In the genomic region with DNA sequence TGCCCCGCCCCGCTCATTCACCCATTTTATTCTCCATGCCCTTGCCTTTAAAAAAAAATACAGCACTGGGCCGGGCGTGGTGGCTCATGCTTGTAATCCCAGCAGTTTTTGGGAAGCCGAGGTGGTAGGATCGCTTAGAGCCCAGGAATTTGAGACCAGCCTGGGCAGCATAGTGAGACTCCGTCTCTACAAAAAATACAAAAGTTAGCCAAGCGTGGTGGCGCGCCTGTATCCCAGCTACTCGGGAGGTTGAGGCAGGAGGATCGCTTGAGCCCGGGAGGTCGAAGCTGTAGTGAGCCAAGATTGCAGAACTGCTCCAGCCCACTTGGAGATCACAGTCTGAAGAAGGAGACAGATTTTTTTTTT, we compare ENCODE assay signal across 9 cellular contexts. TPM values are rescaled to one million over a fixed set of nuclear protein-coding genes. Genes with fewer than 3 reads are reported as not detected.
DNase-seq lines count a peak whose midpoint lies in the region; ATAC-seq and TF ChIP-seq lines count a peak whose summit lies in the region.
"Had no signal": no experiment of that assay in that cellular context is flagged by ENCODE, and none has a peak within 500 bp of the region (broad histone marks: within the 10 kb centered on the region; RNA-seq: fewer than 3 reads in every experiment).

No MANE protein-coding gene starts in this region.

- H3K9me3 ChIP-seq in CD4-positive, CD25-positive, alpha-beta regulatory T cell (ENCODE audit: control insufficient read depth in 2 of 2, low read length in 2 of 2), result peaks cover 0 to 2% of the 10 kb centered on the region in 2 experiments
- no peaks in the 10 kb centered on the region for H3K9me3 ChIP-seq in Peyer's patch
- H3K9me3 ChIP-seq in esophagus muscularis mucosa, result no peaks in the 10 kb centered on the region
- no peaks in the 10 kb centered on the region for H3K9me3 ChIP-seq in prostate gland
- H3K9me3 ChIP-seq: thyroid gland had no signal

- no peak overlapping the region for H3K27ac Mint-ChIP-seq in CD4-positive, CD25-positive, alpha-beta regulatory T cell

- peaks cover 8% of the 10 kb centered on the region for H3K4me1 ChIP-seq in CD4-positive, CD25-positive, alpha-beta regulatory T cell (ENCODE audit: control insufficient read depth, insufficient read depth, low read length, poor library complexity, severe bottlenecking)
- peaks cover 0 to 6% (median 0%) of the 10 kb centered on the region in 4 donors for H3K4me1 ChIP-seq in Peyer's patch
- H3K4me1 ChIP-seq in esophagus muscularis mucosa, result peaks cover 0 to 12% (median 5%) of the 10 kb centered on the region in 4 donors
- H3K4me1 ChIP-seq in prostate gland (replicated peaks), result no peaks in the 10 kb centered on the region

- TF ChIP-seq POLR2A in Peyer's patch (IDR thresholded peaks at IDR 0.05) (no peak), esophagus muscularis mucosa (IDR thresholded peaks at IDR 0.05; ENCODE audit: low read depth) (no peak), prostate gland (IDR thresholded peaks at IDR 0.05) (no peak)

- intact Hi-C loops in esophagus muscularis mucosa (cut with DNase I) (no loop called here), prostate gland (cut with DNase I) (loop anchor here (10.0 kb wide), 1 partner anchor 69 kb away; the partner anchor contains the start of gene DAAM2)

- peaks cover 0 to 5% (median 0%) of the 10 kb centered on the region in 7 donors for H3K9me3 Mint-ChIP-seq in CD4-positive, CD25-positive, alpha-beta regulatory T cell

- no peak overlapping the region for H3K4me3 ChIP-seq in CD4-positive, CD25-positive, alpha-beta regulatory T cell (ENCODE audit: low read depth, low read length)
- H3K4me3 ChIP-seq in Peyer's patch (peak overlapping the region in 3 of 4 donors; percentile 38 to 93 (median 73)), esophagus muscularis mucosa (peak overlapping the region; percentile 74 to 97 (median 85)), prostate gland (peak overlapping the region; percentile 51 to 70)

- no peaks in the 10 kb centered on the region for H3K36me3 ChIP-seq in CD4-positive, CD25-positive, alpha-beta regulatory T cell (ENCODE audit: control insufficient read depth, insufficient read depth, low read length)
- H3K36me3 ChIP-seq in Peyer's patch (no peaks in the 10 kb centered on the region), esophagus muscularis mucosa (no peaks in the 10 kb centered on the region), prostate gland (no peaks in the 10 kb centered on the region)
- H3K36me3 ChIP-seq: thyroid gland had no signal

- no peaks in the 10 kb centered on the region for H3K36me3 Mint-ChIP-seq in CD4-positive, CD25-positive, alpha-beta regulatory T cell

- peaks cover 0 to 6% (median 5%) of the 10 kb centered on the region in 4 donors for H3K4me1 Mint-ChIP-seq in CD4-positive, CD25-positive, alpha-beta regulatory T cell

- no peaks in the 10 kb centered on the region for H3K27me3 Mint-ChIP-seq in CD4-positive, CD25-positive, alpha-beta regulatory T cell

- TF ChIP-seq CTCF in Peyer's patch (IDR thresholded peaks at IDR 0.05) (no peak), esophagus muscularis mucosa (IDR thresholded peaks at IDR 0.05) (no peak), prostate gland (IDR thresholded peaks at IDR 0.05) (no peak)

- peak overlapping the region; percentile 24 to 96 (median 56) for H3K4me3 Mint-ChIP-seq in CD4-positive, CD25-positive, alpha-beta regulatory T cell

- no peak for DNase-seq in CD4-positive, CD25-positive, alpha-beta regulatory T cell
- DNase-seq in Peyer's patch (no peak), esophagus muscularis mucosa (ENCODE audit: extremely low spot score) (no peak), prostate gland (ENCODE audit: low spot score) (no peak), cerebellum (ENCODE audit: low spot score) (no peak)

- H3K27ac ChIP-seq in CD4-positive, CD25-positive, alpha-beta regulatory T cell (ENCODE audit: insufficient read depth, low read length, poor library complexity, severe bottlenecking), result no peak overlapping the region
- H3K27ac ChIP-seq in Peyer's patch (peak overlapping the region in 1 of 4 donors; percentile 34), esophagus muscularis mucosa (replicated peaks in 1 of 4) (peak overlapping the region; percentile 69 to 86 (median 80)), prostate gland (no peak overlapping the region)

- ATAC-seq in CD4-positive, CD25-positive, alpha-beta regulatory T cell (ENCODE audit: low read depth in 2 of 2), result no peak
- ATAC-seq in GM21723 (IDR thresholded peaks at IDR 0.05; ENCODE audit: unreplicated experiment) (no peak), HG03039 (IDR thresholded peaks at IDR 0.05; ENCODE audit: unreplicated experiment) (no peak), HG03432 (IDR thresholded peaks at IDR 0.05; ENCODE audit: unreplicated experiment) (no peak)

- TF ChIP-seq EP300 in esophagus muscularis mucosa (IDR thresholded peaks at IDR 0.05), result no peak

- peaks cover 4% of the 10 kb centered on the region for H3K27me3 ChIP-seq in CD4-positive, CD25-positive, alpha-beta regulatory T cell (ENCODE audit: control insufficient read depth, insufficient read depth, low read length)
- H3K27me3 ChIP-seq in Peyer's patch, result no peaks in the 10 kb centered on the region
- no peaks in the 10 kb centered on the region for H3K27me3 ChIP-seq in esophagus muscularis mucosa
- H3K27me3 ChIP-seq in prostate gland (replicated peaks; ENCODE audit: insufficient read depth), result no peaks in the 10 kb centered on the region
- H3K27me3 ChIP-seq: thyroid gland had no signal

- 64% methylated on average over 14 of the region's 14 CpGs for WGBS in esophagus muscularis mucosa
- WGBS in prostate gland, result 56% methylated on average over 14 of the region's 14 CpGs

RNA-seq across cellular contexts. Expression of gene KIF6, which starts 0.4 kb away (rescaled TPM):
- not detected for total RNA-seq in CD4-positive, CD25-positive, alpha-beta regulatory T cell
- polyA plus RNA-seq in CD4-positive, CD25-positive, alpha-beta regulatory T cell, result not detected
- total RNA-seq in Peyer's patch (under 1 TPM in 1 of 4 donors, not detected in 3; 0.83 TPM), esophagus muscularis mucosa (1 to 10 TPM in 3 of 4 donors, under 1 TPM in 1; 0.83 to 2.6 (median 1.1) TPM), prostate gland (under 1 TPM; 0.09 to 0.97 TPM), cerebellum (2.6 TPM)

Comparison
In these comparisons a context has a peak if more than half of its experiments do, and no peak if none do; other contexts are left out.
1. H3K27ac ChIP-seq: peak in esophagus muscularis mucosa (4 of 4); none in CD4-positive, CD25-positive, alpha-beta regulatory T cell (single experiment) and prostate gland (0 of 2).